ENCODE assay signal across 14 cellular contexts in genomic region chr7:140719711-140720110, GRCh38. TPM values are rescaled to one million over a fixed set of nuclear protein-coding genes. Genes with fewer than 3 reads are reported as not detected.
A peak's percentile ranks its signal among the peaks of the same experiment; 100 is the strongest.
DNase-seq lines count a peak whose midpoint lies in the region; FAIRE-seq and TF ChIP-seq lines count a peak whose summit lies in the region.
"Had no signal": no experiment of that assay in that cellular context is flagged by ENCODE, and none has a peak within 500 bp of the region (broad histone marks: within the 10 kb centered on the region; RNA-seq: fewer than 3 reads in every experiment).

No MANE protein-coding gene starts in this region.

- H3K18ac ChIP-seq in mesendoderm (ENCODE audit: low read length), result no peak overlapping the region

- H3K79me2 ChIP-seq in mesendoderm (ENCODE audit: control insufficient read depth, insufficient read depth, low read length), result no peaks in the 10 kb centered on the region

- no peak overlapping the region for H2BK120ac ChIP-seq in mesendoderm (ENCODE audit: low read depth, low read length)

- no peaks in the 10 kb centered on the region for H3K79me1 ChIP-seq in mesendoderm (ENCODE audit: low read length)

- no peak overlapping the region for H3K4me2 ChIP-seq in mesendoderm (ENCODE audit: low read length)

- no peak for FAIRE-seq in bronchial epithelial cell (lab: Jason Lieb, UNC)

- TF ChIP-seq CTCF in bronchial epithelial cell (IDR thresholded peaks at IDR 0.05; ENCODE audit: insufficient read depth, low read length, severe bottlenecking), result no peak

- no peak overlapping the region for H3K4me3 ChIP-seq in bronchial epithelial cell (ENCODE audit: low read depth, low read length)
- no peak overlapping the region for H3K4me3 ChIP-seq in mesendoderm (ENCODE audit: low read length)
- H3K4me3 ChIP-seq: adrenal gland, left ventricle myocardium inferior, spleen, tibial nerve had no signal

- no peaks in the 10 kb centered on the region for H3K27me3 ChIP-seq in bronchial epithelial cell (ENCODE audit: control insufficient read depth, insufficient read depth, low read length)
- no peaks in the 10 kb centered on the region for H3K27me3 ChIP-seq in mesendoderm (ENCODE audit: insufficient read depth, low read length, poor library complexity)
- H3K27me3 ChIP-seq: adrenal gland, spleen, tibial nerve had no signal

- H2BK15ac ChIP-seq in mesendoderm (replicated peaks; ENCODE audit: low read depth), result no peak overlapping the region

- no peak overlapping the region for H4K8ac ChIP-seq in mesendoderm (ENCODE audit: low read depth, low read length)

- H3K4me1 ChIP-seq in mesendoderm (ENCODE audit: control insufficient read depth, low read depth, low read length), result no peaks in the 10 kb centered on the region
- H3K4me1 ChIP-seq: adrenal gland, left ventricle myocardium inferior, tibial nerve had no signal

- no peak overlapping the region for H3K9ac ChIP-seq in mesendoderm (ENCODE audit: low read length)

- H3K4ac ChIP-seq in mesendoderm (ENCODE audit: low read depth, low read length), result no peak overlapping the region

- no CpG with 5 or more reads among the region's 5 CpGs for WGBS in mesendoderm (ENCODE audit: extremely low coverage, insufficient coverage, low lambda C conversion rate)

- H3K23ac ChIP-seq in mesendoderm (ENCODE audit: low read length), result no peak overlapping the region

- H3K56ac ChIP-seq in mesendoderm (ENCODE audit: low read length), result no peak overlapping the region

- H3K27ac ChIP-seq in mesendoderm (ENCODE audit: low read depth, low read length), result no peak overlapping the region
- H3K27ac ChIP-seq: adrenal gland, left ventricle myocardium inferior, spleen, tibial nerve had no signal

- no peak overlapping the region for H2BK5ac ChIP-seq in mesendoderm (ENCODE audit: low read length)

- DNase-seq in HCEC 1CT (peak; percentile 40), NCI-H2107 (lab: John Stamatoyannopoulos, UW) (peak; percentile 17), bronchial epithelial cell (ENCODE audit: low read depth) (peak; percentile 5), pons (ENCODE audit: low spot score) (peak; percentile 17), mesendoderm (no peak), GOT3 (lab: John Stamatoyannopoulos, UW) (no peak)
- DNase-seq in activated CD8-positive, alpha-beta memory T cell treated with anti-CD3 and anti-CD28 coated beads, Interleukin-2, amount 50 U/mL, for 4 hours, result no peak
- DNase-seq: activated B cell treated with CpG ODN at 0.5 μM for 24 hours, adrenal gland, left ventricle myocardium inferior, NCI-H446, SHP77 treated with DMSO at 0.1 percent for 48 hours, spleen had no signal

- no peak overlapping the region for H2AK5ac ChIP-seq in mesendoderm (ENCODE audit: low read length)

- no peak overlapping the region for H4K5ac ChIP-seq in mesendoderm (ENCODE audit: low read length)

- H3K36me3 ChIP-seq in bronchial epithelial cell (ENCODE audit: control insufficient read depth, insufficient read depth, low read length) (no peaks in the 10 kb centered on the region), mesendoderm (ENCODE audit: control insufficient read depth, insufficient read depth, low read length) (no peaks in the 10 kb centered on the region)
- H3K36me3 ChIP-seq: adrenal gland had no signal

RNA-seq across cellular contexts. Expression of gene NDUFB2, which starts 23.2 kb away (rescaled TPM):
- total RNA-seq in bronchial epithelial cell, result 99.5 and 123 TPM in 2 replicates
- polyA plus RNA-seq in mesendoderm (2013, experiment 1 of 2), result 386 TPM
- polyA plus RNA-seq in mesendoderm (2013, experiment 2 of 2), result 383 TPM

RNA-seq across cellular contexts. Expression of gene ADCK2, which starts 47.0 kb away (rescaled TPM):
- total RNA-seq in bronchial epithelial cell, result 74.2 and 100 TPM in 2 replicates
- polyA plus RNA-seq in mesendoderm (2013, experiment 1 of 2), result 3.9 TPM
- 3.9 TPM for polyA plus RNA-seq in mesendoderm (2013, experiment 2 of 2)

Comparison
In these comparisons a context has a peak if more than half of its experiments do, and no peak if none do; other contexts are left out.
1. DNase-seq: peak in HCEC 1CT (single experiment), NCI-H2107 (single experiment), bronchial epithelial cell (single experiment) and pons (single experiment); none in activated CD8-positive, alpha-beta memory T cell treated with anti-CD3 and anti-CD28 coated beads, Interleukin-2, amount 50 U/mL, for 4 hours (single experiment), mesendoderm (single experiment) and GOT3 (single experiment).